ENCODE assay signal across 8 cellular contexts in genomic region chr16:29811896-29812665, GRCh38. TPM values are rescaled to one million over a fixed set of nuclear protein-coding genes. Genes with fewer than 3 reads are reported as not detected.
DNase-seq lines count a peak whose midpoint lies in the region; ATAC-seq and TF ChIP-seq lines count a peak whose summit lies in the region.

TSS of gene PRRT2 (plus strand) at chr16:29812193. CDS start at chr16:29813055, 862 bp downstream.

- no peak for TF ChIP-seq CTCF in GM20000 (IDR thresholded peaks at IDR 0.05; ENCODE audit: extremely low read depth, missing control alignments)

- ATAC-seq in GM21619 (IDR thresholded peaks at IDR 0.05; ENCODE audit: unreplicated experiment) (no peak), GM21529 (IDR thresholded peaks at IDR 0.05; ENCODE audit: unreplicated experiment) (no peak), HG03175 (IDR thresholded peaks at IDR 0.05; ENCODE audit: unreplicated experiment) (no peak)

- intact Hi-C loops in activated naive CD4-positive, alpha-beta T cell treated with anti-CD3 and anti-CD28 coated beads for 36 hours (cut with micrococcal nuclease): no loop called here

- H3K27ac Mint-ChIP-seq in activated naive CD4-positive, alpha-beta T cell treated with anti-CD3 and anti-CD28 coated beads for 36 hours: peak within 1 kb of the TSS; percentile 72

- no peaks in the 10 kb centered on the region for H3K9me3 Mint-ChIP-seq in activated naive CD4-positive, alpha-beta T cell treated with anti-CD3 and anti-CD28 coated beads for 36 hours

- DNase-seq in GM20000 (ENCODE audit: low spot score) (peak; percentile 60), NCI-H524 (lab: John Stamatoyannopoulos, UW) (peak; percentile 88 to 93), glomerular visceral epithelial cell (ENCODE audit: extremely low spot score) (peak; percentile 63), nucleus accumbens (lab: John Stamatoyannopoulos, UW) (peak in 49 of 56 donors; percentile 39 to 85 (median 67))
- DNase-seq in activated naive CD4-positive, alpha-beta T cell treated with anti-CD3 and anti-CD28 coated beads for 36 hours: peak; percentile 58

- H3K4me3 Mint-ChIP-seq in activated naive CD4-positive, alpha-beta T cell treated with anti-CD3 and anti-CD28 coated beads for 36 hours: peak within 1 kb of the TSS; percentile 78

- peaks cover 54% of the 10 kb centered on the region for H3K4me1 Mint-ChIP-seq in activated naive CD4-positive, alpha-beta T cell treated with anti-CD3 and anti-CD28 coated beads for 36 hours (ENCODE audit: low read depth)

- peaks cover 29% of the 10 kb centered on the region for H3K36me3 Mint-ChIP-seq in activated naive CD4-positive, alpha-beta T cell treated with anti-CD3 and anti-CD28 coated beads for 36 hours (ENCODE audit: low read depth)

- no peaks in the 10 kb centered on the region for H3K27me3 Mint-ChIP-seq in activated naive CD4-positive, alpha-beta T cell treated with anti-CD3 and anti-CD28 coated beads for 36 hours (ENCODE audit: low read depth)

- CTCF ChIA-PET in activated naive CD4-positive, alpha-beta T cell treated with anti-CD3 and anti-CD28 coated beads for 36 hours (lab: Charles Lee): no interaction called here

RNA-seq across cellular contexts. Expression of gene PRRT2, which starts in this region (rescaled TPM):
- total RNA-seq in activated naive CD4-positive, alpha-beta T cell treated with anti-CD3 and anti-CD28 coated beads for 36 hours: under 1 TPM; 0.83 to 0.94 TPM

Comparison
In these comparisons a context has a peak if more than half of its experiments do, and no peak if none do; other contexts are left out.
1. Peak in DNase-seq in activated naive CD4-positive, alpha-beta T cell treated with anti-CD3 and anti-CD28 coated beads for 36 hours; RNA of the gene not detected or under 1 TPM.